ENCODE assay signal across 10 cellular contexts in the genomic region with DNA sequence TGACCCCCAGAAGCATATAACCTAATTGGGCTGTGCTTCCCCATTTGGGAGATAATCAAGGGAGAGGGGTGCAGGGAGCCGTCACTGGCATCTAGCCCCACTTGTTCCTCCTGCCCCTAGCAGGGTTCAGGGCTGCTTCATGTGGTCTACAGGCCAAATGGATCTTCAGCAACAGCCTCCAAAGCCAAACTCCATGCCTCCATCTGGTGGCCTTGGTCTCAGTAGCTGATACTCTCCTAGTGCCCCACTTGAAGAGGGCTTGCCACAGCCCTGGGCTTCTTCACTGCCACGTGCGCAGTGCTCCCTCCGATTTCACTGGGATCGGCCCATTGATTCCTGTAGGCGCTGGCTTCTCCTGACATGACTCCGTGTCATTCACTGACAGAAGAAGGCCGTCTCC.
"Had no signal": no experiment of that assay in that cellular context is flagged by ENCODE, and none has a peak within 500 bp of the region (broad histone marks: within the 10 kb centered on the region; RNA-seq: fewer than 3 reads in every experiment).

No MANE protein-coding gene starts in this region.

- H3K36me3 ChIP-seq: sigmoid colon, spleen had no signal

- H3K9me3 ChIP-seq: esophagus muscularis mucosa, sigmoid colon, spleen had no signal

- H3K4me3 ChIP-seq: esophagus muscularis mucosa, hepatocyte, sigmoid colon, spleen had no signal

- DNase-seq: activated CD4-positive, alpha-beta T cell treated with anti-CD3 and anti-CD28 coated beads for 1 hour; activated CD4-positive, alpha-beta T cell treated with anti-CD3 and anti-CD28 coated beads, Interleukin-2, amount 50 U/mL, for 48 hours; activated naive CD4-positive, alpha-beta T cell treated with anti-CD3 and anti-CD28 coated beads, Interleukin-2, amount 10 ng/mL, durations not matched to agents 7 days and 5 days; caudate nucleus; islet precursor cell; mammary epithelial cell; sigmoid colon; spleen had no signal

- H3K27ac ChIP-seq: esophagus muscularis mucosa, hepatocyte, sigmoid colon, spleen had no signal

- H3K27me3 ChIP-seq: esophagus muscularis mucosa, hepatocyte, sigmoid colon, spleen had no signal

- H3K4me1 ChIP-seq: esophagus muscularis mucosa, sigmoid colon, spleen had no signal
